8 cellular contexts compared by ENCODE assay signal in the genomic region with DNA sequence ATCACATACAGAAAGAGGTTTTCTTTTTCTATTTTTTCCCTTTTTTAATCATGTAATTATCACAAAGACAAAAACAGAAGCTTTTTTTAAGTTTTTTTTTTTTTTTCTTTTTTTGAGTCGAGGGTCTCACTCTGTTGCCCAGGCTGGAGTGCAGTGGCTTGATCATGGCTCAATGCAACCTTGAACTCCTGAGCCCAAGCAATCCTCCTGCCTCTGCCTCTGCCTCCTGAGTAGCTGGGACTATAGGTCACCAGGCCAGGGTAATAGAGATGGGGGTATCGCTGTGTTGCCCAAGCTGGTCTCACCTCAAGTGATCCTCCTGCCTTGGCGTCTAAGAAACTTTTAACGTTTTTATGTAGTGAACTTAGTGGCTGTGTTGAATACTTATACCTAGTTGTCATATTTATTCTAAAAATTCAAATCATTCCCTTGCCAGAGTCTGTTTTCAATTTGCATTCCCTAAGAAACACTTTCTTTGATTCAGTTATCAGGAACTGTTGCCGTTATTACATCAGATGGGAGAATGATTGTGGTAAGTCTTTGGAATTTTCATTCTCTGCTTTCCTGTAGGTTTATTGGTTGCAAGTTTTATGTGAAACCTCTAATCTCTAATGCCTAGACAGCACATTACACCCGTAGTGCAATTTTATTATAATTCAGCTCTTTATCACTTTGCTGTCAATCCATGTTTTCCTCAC. TPM values are rescaled to one million over a fixed set of nuclear protein-coding genes. Genes with fewer than 3 reads are reported as not detected.
A peak's percentile ranks its signal among the peaks of the same experiment; 100 is the strongest.
DNase-seq lines count a peak whose midpoint lies in the region; ATAC-seq and TF ChIP-seq lines count a peak whose summit lies in the region.

No MANE protein-coding gene starts in this region.

- CTCF ChIA-PET in HEK293T (lab: Yijun Ruan, JAX) (no interaction called here), GM10248 (lab: Yijun Ruan, JAX) (interaction anchor here (1.7 kb wide), 1 partner anchor 10 kb away, joined by 7 read pairs; no protein-coding TSS in a partner anchor)

- no peak overlapping the region for H2BK5ac ChIP-seq in mesenchymal stem cell (ENCODE audit: low read depth, low read length, poor library complexity, severe bottlenecking)

- no peak overlapping the region for H2AFZ ChIP-seq in ACC112 (ENCODE audit: low read length, unreplicated experiment)
- H2AFZ ChIP-seq in mesenchymal stem cell (ENCODE audit: low read depth, low read length) = no peak overlapping the region

- ATAC-seq in GM21619 (IDR thresholded peaks at IDR 0.05; ENCODE audit: unreplicated experiment) = no peak

- no peak for TF ChIP-seq CTCF in GM10248 (IDR thresholded peaks at IDR 0.05; ENCODE audit: control extremely low read depth, extremely low read depth, low read depth, missing control alignments)

- H3K4me3 ChIP-seq in ACC112 (ENCODE audit: low read depth, low read length) (peak overlapping the region; percentile 99), adipocyte (ENCODE audit: low read length) (peak overlapping the region; percentile 94), mesenchymal stem cell (ENCODE audit: insufficient read depth in 1 of 2, low read depth in 1 of 2, low read length in 2 of 2) (peak overlapping the region in 1 of 2 experiments; percentile 94)

- H3K14ac ChIP-seq in mesenchymal stem cell (ENCODE audit: low read length in 2 of 2) = no peak overlapping the region

- DNase-seq in HEK293T (ENCODE audit: extremely low spot score) = no peak
- peak; percentile 72 for DNase-seq in adipocyte (ENCODE audit: low read depth)
- DNase-seq in mesenchymal stem cell = peak; percentile 22
- DNase-seq in NCI-H69 (lab: John Stamatoyannopoulos, UW) = no peak
- no peak for DNase-seq in GM10248 (ENCODE audit: extremely low spot score)
- DNase-seq in NCI-H1417 treated with DMSO at 0.1 percent for 48 hours (lab: John Stamatoyannopoulos, UW) = no peak

- no peak overlapping the region for H2BK15ac ChIP-seq in mesenchymal stem cell (ENCODE audit: low read depth, poor library complexity, severe bottlenecking)

- H3K4ac ChIP-seq in mesenchymal stem cell (ENCODE audit: low read depth in 1 of 2, low read length in 2 of 2) = no peak overlapping the region

- H3K4me1 ChIP-seq in ACC112 (ENCODE audit: control insufficient read depth, insufficient read depth, low read length, unreplicated experiment) (peaks cover 22% of the 10 kb centered on the region), adipocyte (ENCODE audit: control insufficient read depth, insufficient read depth, low read length) (peaks cover 37% of the 10 kb centered on the region), mesenchymal stem cell (ENCODE audit: control insufficient read depth, insufficient read depth, low read depth, low read length) (peaks cover 3% of the 10 kb centered on the region)

- H3K23ac ChIP-seq in mesenchymal stem cell (ENCODE audit: low read length in 2 of 2) = peak overlapping the region in 1 of 2 experiments; percentile 83

- H2AK5ac ChIP-seq in mesenchymal stem cell (ENCODE audit: low read length, severe bottlenecking) = peak overlapping the region; percentile 13

- peak overlapping the region; percentile 81; the same call in 1 of the 2 replicates for H3K27ac ChIP-seq in ACC112 (ENCODE audit: low read depth, low read length)
- H3K27ac ChIP-seq in mesenchymal stem cell (ENCODE audit: low read length, poor library complexity, severe bottlenecking) = no peak overlapping the region

- H3K18ac ChIP-seq in mesenchymal stem cell (ENCODE audit: low read depth in 1 of 2, low read length in 2 of 2) = no peak overlapping the region

- no peaks in the 10 kb centered on the region for H3K27me3 ChIP-seq in ACC112 (ENCODE audit: insufficient read depth, low read length)
- H3K27me3 ChIP-seq in adipocyte (replicated peaks; ENCODE audit: control insufficient read depth, insufficient read depth, low read length) = no peaks in the 10 kb centered on the region
- no peaks in the 10 kb centered on the region for H3K27me3 ChIP-seq in mesenchymal stem cell (ENCODE audit: control insufficient read depth in 1 of 2, insufficient read depth in 1 of 2, low read length in 2 of 2)

- H3K4me2 ChIP-seq in mesenchymal stem cell (ENCODE audit: low read length, poor library complexity, severe bottlenecking) = peak overlapping the region; percentile 26

- no peak overlapping the region for H4K8ac ChIP-seq in mesenchymal stem cell (ENCODE audit: low read length)

- H3K9me3 ChIP-seq in adipocyte (ENCODE audit: control insufficient read depth, low read length) = no peaks in the 10 kb centered on the region
- H3K9me3 ChIP-seq in mesenchymal stem cell (ENCODE audit: control insufficient read depth, low read length) = no peaks in the 10 kb centered on the region

- no peak overlapping the region for H2BK120ac ChIP-seq in mesenchymal stem cell (ENCODE audit: low read depth, low read length)

- peaks cover 52% of the 10 kb centered on the region for H3K79me2 ChIP-seq in ACC112 (ENCODE audit: control insufficient read depth, insufficient read depth, low read length, unreplicated experiment)

- peaks cover 16% of the 10 kb centered on the region for H3K79me1 ChIP-seq in mesenchymal stem cell (replicated peaks; ENCODE audit: low read length, poor library complexity, severe bottlenecking)

- no peak overlapping the region for H2BK12ac ChIP-seq in mesenchymal stem cell (ENCODE audit: low read length in 2 of 2)

- WGBS in mesenchymal stem cell = 83% methylated on average over 1 of the region's 6 CpGs

- H3K36me3 ChIP-seq in ACC112 (ENCODE audit: insufficient read depth, low read length) (peaks cover 26% of the 10 kb centered on the region), adipocyte (ENCODE audit: control insufficient read depth, insufficient read depth, low read length, severe bottlenecking) (peaks cover 35% of the 10 kb centered on the region), mesenchymal stem cell (ENCODE audit: control insufficient read depth in 1 of 2, insufficient read depth in 2 of 2, low read depth in 1 of 2, low read length in 2 of 2) (peaks cover 10 to 31% of the 10 kb centered on the region in 2 experiments)

- no peak overlapping the region for H4K91ac ChIP-seq in mesenchymal stem cell (ENCODE audit: low read length)

- peak overlapping the region; percentile 94 for H3K9ac ChIP-seq in adipocyte (ENCODE audit: low read length)
- H3K9ac ChIP-seq in mesenchymal stem cell (ENCODE audit: low read length) = peak overlapping the region; percentile 99

- POLR2A ChIA-PET in HEK293T (lab: Yijun Ruan, JAX) (interaction anchor here (1.2 kb wide), 1 partner anchor 8 kb away, joined by 3 read pairs; no protein-coding TSS in a partner anchor), GM10248 (lab: Yijun Ruan, JAX) (no interaction called here)

TF ChIP-seq in HEK293T, 16 proteins besides CTCF, POLR2A, EP300 and RAD21:
- no peak for TF ChIP-seq FOXM1 (IDR thresholded peaks at IDR 0.05; ENCODE audit: borderline replicate concordance)
- no peak for TF ChIP-seq NFRKB (IDR thresholded peaks at IDR 0.05)
- TF ChIP-seq FOXK2 (IDR thresholded peaks at IDR 0.05) = no peak
- no peak for TF ChIP-seq CTBP1 (IDR thresholded peaks at IDR 0.05; ENCODE audit: borderline replicate concordance)
- TF ChIP-seq BHLHE40 (IDR thresholded peaks at IDR 0.05; ENCODE audit: borderline replicate concordance) = no peak
- 0 out of 2 replicates have a peak, but pooled peaks have one; percentile 18 for TF ChIP-seq L3MBTL2 (conservative IDR thresholded peaks at IDR 0.05)
- no peak for TF ChIP-seq LEF1 (IDR thresholded peaks at IDR 0.05; ENCODE audit: borderline replicate concordance)
- TF ChIP-seq, protein P1, sequence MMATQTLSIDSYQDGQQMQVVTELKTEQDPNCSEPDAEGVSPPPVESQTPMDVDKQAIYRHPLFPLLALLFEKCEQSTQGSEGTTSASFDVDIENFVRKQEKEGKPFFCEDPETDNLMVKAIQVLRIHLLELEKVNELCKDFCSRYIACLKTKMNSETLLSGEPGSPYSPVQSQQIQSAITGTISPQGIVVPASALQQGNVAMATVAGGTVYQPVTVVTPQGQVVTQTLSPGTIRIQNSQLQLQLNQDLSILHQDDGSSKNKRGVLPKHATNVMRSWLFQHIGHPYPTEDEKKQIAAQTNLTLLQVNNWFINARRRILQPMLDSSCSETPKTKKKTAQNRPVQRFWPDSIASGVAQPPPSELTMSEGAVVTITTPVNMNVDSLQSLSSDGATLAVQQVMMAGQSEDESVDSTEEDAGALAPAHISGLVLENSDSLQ (IDR thresholded peaks at IDR 0.05) = 0 out of 2 replicates have a peak, but pooled peaks have one; percentile 28
- TF ChIP-seq SP1 (IDR thresholded peaks at IDR 0.05) = no peak
- no peak for TF ChIP-seq HDGF (IDR thresholded peaks at IDR 0.05; ENCODE audit: borderline replicate concordance)
- TF ChIP-seq FOXA1 (IDR thresholded peaks at IDR 0.05) = no peak
- no peak for TF ChIP-seq ARNT (IDR thresholded peaks at IDR 0.05)

RNA-seq across cellular contexts. Expression of a gene that starts 1.3 kb away (rescaled TPM):
- 41.2 TPM for polyA plus RNA-seq in mesenchymal stem cell (2013, experiment 1 of 2)
- 43.4 TPM for polyA plus RNA-seq in mesenchymal stem cell (2013, experiment 2 of 2)

RNA-seq across cellular contexts. Expression of a gene that starts 39.2 kb away (rescaled TPM):
- polyA plus RNA-seq in mesenchymal stem cell (2013, experiment 1 of 2) = not detected
- not detected for polyA plus RNA-seq in mesenchymal stem cell (2013, experiment 2 of 2)

Comparison
In these comparisons a context has a peak if more than half of its experiments do, and no peak if none do; other contexts are left out.
1. DNase-seq: peak in adipocyte (single experiment) and mesenchymal stem cell (single experiment); none in HEK293T (single experiment), NCI-H69 (single experiment), GM10248 (single experiment) and NCI-H1417 treated with DMSO at 0.1 percent for 48 hours (single experiment).